In genomic region chr2:232481322-232482140, GRCh38 we compare ENCODE assay signal across 1 cellular context.
TF ChIP-seq lines count a peak whose summit lies in the region.

No MANE protein-coding gene starts in this region.

TF ChIP-seq in HepG2, 621 proteins besides CTCF, POLR2A, EP300 and RAD21:
- TF ChIP-seq ZNF530 (CRISPR knock-in tag; IDR thresholded peaks at IDR 0.05; ENCODE audit: low read depth): no peak
- TF ChIP-seq BHLHE40 (IDR thresholded peaks at IDR 0.05; ENCODE audit: low read length): 0 out of 2 replicates have a peak, but pooled peaks have one; percentile 26
- no peak for TF ChIP-seq PHF21A (CRISPR knock-in tag; IDR thresholded peaks at IDR 0.05)
- no peak for TF ChIP-seq ZFX (CRISPR knock-in tag; IDR thresholded peaks at IDR 0.05; ENCODE audit: low read depth)
